ENCODE assay signal across 15 cellular contexts in genomic region chr3:185760550-185760949, GRCh38.
DNase-seq lines count a peak whose midpoint lies in the region; ATAC-seq and TF ChIP-seq lines count a peak whose summit lies in the region.
"Had no signal": no experiment of that assay in that cellular context is flagged by ENCODE, and none has a peak within 500 bp of the region (broad histone marks: within the 10 kb centered on the region; RNA-seq: fewer than 3 reads in every experiment).

No MANE protein-coding gene starts in this region.

- peak overlapping the region; percentile 1; the same call in 1 of the 2 replicates for H3K4me2 ChIP-seq in GM23338

- H4K20me1 ChIP-seq in GM23338 (replicated peaks; ENCODE audit: insufficient read depth): peaks cover 32% of the 10 kb centered on the region

- H3K36me3 ChIP-seq in GM23338 (ENCODE audit: insufficient read depth) (no peaks in the 10 kb centered on the region), adrenal gland (replicated peaks in 1 of 2) (no peaks in the 10 kb centered on the region), gastrocnemius medialis (no peaks in the 10 kb centered on the region)
- H3K36me3 ChIP-seq: prostate gland had no signal

- H3K4me3 ChIP-seq in GM23338 (no peak overlapping the region), adrenal gland (peak overlapping the region in 1 of 4 donors; percentile 35), gastrocnemius medialis (peak overlapping the region; percentile 16 to 45 (median 38))
- H3K4me3 ChIP-seq: prostate gland had no signal

- H3K27ac Mint-ChIP-seq in GM23338: no peak overlapping the region
- H3K27ac Mint-ChIP-seq: activated CD4-positive, alpha-beta T cell treated with anti-CD3 and anti-CD28 coated beads, Interleukin-2, amount 10 ng/mL, durations not matched to agents 24 days and 14 days had no signal

- H3K9me3 ChIP-seq in adrenal gland (replicated peaks in 1 of 3): no peaks in the 10 kb centered on the region
- H3K9me3 ChIP-seq in gastrocnemius medialis: no peaks in the 10 kb centered on the region
- H3K9me3 ChIP-seq: prostate gland had no signal

- ATAC-seq in GM23338 (peak; percentile 21), left ventricle myocardium superior (peak; percentile 31), gastrocnemius medialis (peak in 1 of 2 donors; percentile 48)
- ATAC-seq in activated CD4-positive, CD25-positive, alpha-beta regulatory T cell treated with anti-CD3 and anti-CD28 coated beads, Interleukin-2, amount 50 U/mL, for 24 hours: no peak
- ATAC-seq: stimulated activated naive CD8-positive, alpha-beta T cell treated with anti-CD3 and anti-CD28 coated beads, Interleukin-15, Interleukin-2, amounts not matched to agents 100 U/mL and 50 U/mL, for 24 hours had no signal

- H3K27me3 Mint-ChIP-seq in GM23338 (ENCODE audit: insufficient read depth, low read depth, poor library complexity): peaks cover 14% of the 10 kb centered on the region

- no peak overlapping the region for H2AFZ ChIP-seq in GM23338

- H3K79me2 ChIP-seq in GM23338 (replicated peaks; ENCODE audit: insufficient read depth): peaks cover 100% of the 10 kb centered on the region

- H3K4me3 Mint-ChIP-seq in GM23338: no peak overlapping the region; the same call in 2 of the 3 replicates
- H3K4me3 Mint-ChIP-seq: activated CD4-positive, alpha-beta T cell treated with anti-CD3 and anti-CD28 coated beads, Interleukin-2, amount 10 ng/mL, durations not matched to agents 24 days and 14 days; H9; mesothelial cell of epicardium had no signal

- H3K27ac ChIP-seq in GM23338 (ENCODE audit: low read depth) (no peak overlapping the region), adrenal gland (peak overlapping the region in 3 of 5 donors; percentile 4 to 33 (median 24)), gastrocnemius medialis (peak overlapping the region; percentile 10 to 75 (median 46))
- H3K27ac ChIP-seq: C4-2B, prostate gland had no signal

- intact Hi-C loops in adrenal gland (cut with DNase I): no loop called here
- intact Hi-C loops in left ventricle myocardium superior (cut with micrococcal nuclease): no loop called here
- intact Hi-C loops in gastrocnemius medialis (cut with DNase I; ENCODE audit: low total_unique reads): no loop called here

- H3K4me1 Mint-ChIP-seq in GM23338: peaks cover 75% of the 10 kb centered on the region
- H3K4me1 Mint-ChIP-seq: activated CD4-positive, alpha-beta T cell treated with anti-CD3 and anti-CD28 coated beads, Interleukin-2, amount 10 ng/mL, durations not matched to agents 24 days and 14 days had no signal

- WGBS in adrenal gland, 4 donors: 21 to 38% (median 29%) methylated on average over 5 of the region's 5 CpGs

- TF ChIP-seq POLR2A in adrenal gland (IDR thresholded peaks at IDR 0.05): no peak
- TF ChIP-seq POLR2A in gastrocnemius medialis (IDR thresholded peaks at IDR 0.05): no peak

- H3K27me3 ChIP-seq in GM23338 (ENCODE audit: insufficient read depth): no peaks in the 10 kb centered on the region
- no peaks in the 10 kb centered on the region for H3K27me3 ChIP-seq in adrenal gland
- no peaks in the 10 kb centered on the region for H3K27me3 ChIP-seq in gastrocnemius medialis

- in situ Hi-C loops in gastrocnemius medialis (cut with MboI; ENCODE audit: low sequenced_read_pairs in 4 of 4): loop anchor here in 1 of 4 donors (10.0 kb wide), 1 partner anchor 96 kb away; no protein-coding TSS in a partner anchor

- H3K9me2 ChIP-seq in GM23338 (ENCODE audit: insufficient read depth): peaks cover 6% of the 10 kb centered on the region; the same call in 1 of the 2 replicates

- H3F3A ChIP-seq in GM23338 (replicated peaks; ENCODE audit: low read depth): peaks cover 5% of the 10 kb centered on the region; the same call in 1 of the 2 replicates

- H3K4me1 ChIP-seq in GM23338 (ENCODE audit: insufficient read depth): peaks cover 66% of the 10 kb centered on the region
- H3K4me1 ChIP-seq in adrenal gland (replicated peaks in 1 of 2): peaks cover 25 to 55% of the 10 kb centered on the region in 2 donors
- H3K4me1 ChIP-seq in gastrocnemius medialis: peaks cover 32 to 33% of the 10 kb centered on the region in 2 donors
- H3K4me1 ChIP-seq: prostate gland had no signal

- H3K36me3 Mint-ChIP-seq in GM23338 (ENCODE audit: low read depth): peaks cover 29% of the 10 kb centered on the region

- H3K9me3 Mint-ChIP-seq in GM23338: peaks cover 15% of the 10 kb centered on the region
- H3K9me3 Mint-ChIP-seq: activated CD4-positive, alpha-beta T cell treated with anti-CD3 and anti-CD28 coated beads, Interleukin-2, amount 10 ng/mL, durations not matched to agents 24 days and 14 days had no signal

- TF ChIP-seq CTCF in GM23338 (conservative IDR thresholded peaks at IDR 0.05; ENCODE audit: low read depth in 2 of 2) (no peak), adrenal gland (IDR thresholded peaks at IDR 0.05) (no peak), gastrocnemius medialis (IDR thresholded peaks at IDR 0.05 in 4 of 5, conservative IDR thresholded peaks at IDR 0.05 in 1 of 5) (no peak)

- DNase-seq in GM23338 (ENCODE audit: low spot score): no peak
- DNase-seq in adrenal gland: no peak
- no peak for DNase-seq in left ventricle myocardium superior
- DNase-seq in gastrocnemius medialis: no peak
- DNase-seq in SIG-M5 (lab: John Stamatoyannopoulos, UW): no peak
- DNase-seq in stimulated activated CD4-positive, alpha-beta T cell treated with anti-CD3 and anti-CD28 coated beads, Interleukin-15, amount 100 ng/mL, for 24 hours: no peak
- DNase-seq in EL: no peak
- DNase-seq: activated CD4-positive, alpha-beta T cell treated with anti-CD3 and anti-CD28 coated beads, Interleukin-2, amount 10 ng/mL, durations not matched to agents 24 days and 14 days; H9; NCI-H2107; stimulated activated naive CD8-positive, alpha-beta T cell treated with anti-CD3 and anti-CD28 coated beads, Interleukin-15, Interleukin-2, amounts not matched to agents 100 U/mL and 50 U/mL, for 24 hours had no signal

TF ChIP-seq in GM23338, 12 proteins besides CTCF, POLR2A, EP300 and RAD21 (continues in another document):
- TF ChIP-seq NANOG (IDR thresholded peaks at IDR 0.05; ENCODE audit: borderline replicate concordance) (no peak), ETS1 (IDR thresholded peaks at IDR 0.05) (no peak), ZNF114 (CRISPR knock-in tag; IDR thresholded peaks at IDR 0.05) (no peak), EZH2 (IDR thresholded peaks at IDR 0.05; ENCODE audit: low read depth, unreplicated experiment) (no peak), REST (IDR thresholded peaks at IDR 0.05; ENCODE audit: unreplicated experiment) (no peak), STAT1 (IDR thresholded peaks at IDR 0.05; ENCODE audit: unreplicated experiment) (no peak)

Comparison
In these comparisons a context has a peak if more than half of its experiments do, and no peak if none do; other contexts are left out.
1. ATAC-seq: peak in GM23338 (single experiment) and left ventricle myocardium superior (single experiment); none in activated CD4-positive, CD25-positive, alpha-beta regulatory T cell treated with anti-CD3 and anti-CD28 coated beads, Interleukin-2, amount 50 U/mL, for 24 hours (0 of 2).